8 cellular contexts compared by ENCODE assay signal in the genomic region with DNA sequence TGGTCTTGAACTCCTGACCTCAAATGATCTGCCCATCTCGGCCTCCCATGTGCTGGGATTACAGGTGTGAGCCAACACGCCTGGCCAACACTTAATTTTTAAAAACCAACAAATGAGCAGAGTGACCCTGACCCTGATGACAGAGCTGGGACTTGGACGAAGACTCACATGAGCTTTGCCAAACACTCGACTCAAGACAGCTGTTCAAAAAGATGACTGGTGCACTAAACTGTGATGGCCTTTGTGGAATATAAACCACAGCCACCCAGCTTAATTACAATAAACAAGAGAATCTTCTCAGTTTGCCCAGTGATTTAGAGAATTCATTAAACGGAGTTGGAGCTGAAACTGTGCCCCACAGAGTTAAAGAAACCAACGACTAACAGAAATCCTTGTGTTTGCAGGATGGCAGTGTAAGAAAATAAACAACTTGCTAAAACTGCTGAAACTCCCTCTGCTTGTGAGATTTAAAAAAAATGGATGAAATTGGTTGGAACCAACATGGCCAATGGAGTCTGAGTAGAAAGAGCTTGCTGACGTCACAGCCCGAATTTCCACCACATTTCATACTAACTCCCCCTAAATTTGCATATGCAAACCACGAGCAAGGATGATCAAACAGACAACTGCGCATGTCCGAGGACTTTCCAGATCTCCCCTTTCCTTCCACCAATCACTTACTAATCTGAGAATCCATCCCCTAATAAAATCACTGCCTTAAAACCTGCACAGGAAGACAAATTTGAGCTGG.
DNase-seq lines count a peak whose midpoint lies in the region; ATAC-seq and TF ChIP-seq lines count a peak whose summit lies in the region.
"Not testable (repeated sequence)": the region's sequence is repeated elsewhere in the genome, so short reads cannot be mapped to it uniquely, and the experiment has no call there.

No MANE protein-coding gene starts in this region.

- H3K9me3 ChIP-seq in IMR-90 (ENCODE audit: control insufficient read depth, insufficient read depth, low read length); right cardiac atrium (ENCODE audit: control insufficient read depth, low read length): not testable (repeated sequence)

- TF ChIP-seq CTCF in IMR-90 (conservative IDR thresholded peaks at IDR 0.05; ENCODE audit: low read depth, low read length); WTC11 (IDR thresholded peaks at IDR 0.05): not testable (repeated sequence)

- H2BK5ac ChIP-seq in IMR-90 (ENCODE audit: low read depth, low read length, poor library complexity, severe bottlenecking) = not testable (repeated sequence)

- H2BK15ac ChIP-seq in IMR-90 (ENCODE audit: low read depth, low read length) = not testable (repeated sequence)

- H3K36me3 ChIP-seq in IMR-90 (ENCODE audit: control insufficient read depth, insufficient read depth, low read length) = not testable (repeated sequence)

- H3K23ac ChIP-seq in IMR-90 (ENCODE audit: low read depth, low read length) = not testable (repeated sequence)

- DNase-seq in Ammon's horn (ENCODE audit: low spot score) (peak; percentile 29), NCI-H526 treated with DMSO at 0.1 percent for 48 hours (lab: John Stamatoyannopoulos, UW) (peak; percentile 7), fibroblast of peridontal ligament (ENCODE audit: extremely low read depth) (peak; percentile 35), right cardiac atrium (peak; percentile 11 to 52 (median 49)), midbrain (lab: John Stamatoyannopoulos, UW) (peak; percentile 3)
- DNase-seq in IMR-90; WTC11 (ENCODE audit: low spot score); sciatic nerve (ENCODE audit: low spot score): not testable (repeated sequence)

- H3K4me3 ChIP-seq in IMR-90 (ENCODE audit: insufficient read depth, low read depth, low read length); right cardiac atrium (ENCODE audit: low read length): not testable (repeated sequence)

- TF ChIP-seq POLR2A in IMR-90 (IDR thresholded peaks at IDR 0.05; ENCODE audit: low read depth, low read length) = not testable (repeated sequence)

- not testable (repeated sequence) for H4K8ac ChIP-seq in IMR-90 (ENCODE audit: low read depth in 2 of 2, low read length in 2 of 2)

- not testable (repeated sequence) for H4K5ac ChIP-seq in IMR-90 (ENCODE audit: low read depth, low read length)

- POLR2A ChIA-PET in IMR-90 (lab: Charles Lee; ENCODE audit: unreplicated experiment); WTC11 (lab: Charles Lee): not testable (repeated sequence)

- not testable (repeated sequence) for H2AFZ ChIP-seq in IMR-90 (replicated peaks; ENCODE audit: low read length, poor library complexity)

- H2BK120ac ChIP-seq in IMR-90 (ENCODE audit: low read depth, low read length) = not testable (repeated sequence)

- peaks cover 22% of the 10 kb centered on the region for H3K9me3 Mint-ChIP-seq in WTC11

- not testable (repeated sequence) for H3K4ac ChIP-seq in IMR-90 (ENCODE audit: low read depth, low read length)

- H3K27me3 Mint-ChIP-seq in WTC11 (ENCODE audit: low read depth) = not testable (repeated sequence)

- H2BK20ac ChIP-seq in IMR-90 (ENCODE audit: low read depth, low read length) = not testable (repeated sequence)

- H3K56ac ChIP-seq in IMR-90 (ENCODE audit: extremely low read depth, insufficient read depth, low read length) = not testable (repeated sequence)

- not testable (repeated sequence) for H3K27me3 ChIP-seq in IMR-90 (ENCODE audit: control insufficient read depth, insufficient read depth, low read length); right cardiac atrium (ENCODE audit: control insufficient read depth, insufficient read depth)

- dilution Hi-C loops in IMR-90 (cut with HindIII; ENCODE audit: low sequenced_read_pairs, unreplicated experiment) = not testable (repeated sequence)

- not testable (repeated sequence) for BruUV-seq in IMR-90 (replicated peaks; lab: Mats Ljungman, UMichigan)

- not testable (repeated sequence) for H3K79me1 ChIP-seq in IMR-90 (ENCODE audit: low read depth in 1 of 2, low read length in 2 of 2)

- not testable (repeated sequence) for H2AK9ac ChIP-seq in IMR-90 (replicated peaks; ENCODE audit: low read depth, low read length, poor library complexity)

- in situ Hi-C loops in IMR-90 (cut with MboI; ENCODE audit: low sequenced_read_pairs) = not testable (repeated sequence)

- H3K27ac ChIP-seq in IMR-90 (ENCODE audit: insufficient read depth, low read length); right cardiac atrium (ENCODE audit: low read length): not testable (repeated sequence)

- H4K91ac ChIP-seq in IMR-90 (ENCODE audit: insufficient read depth, low read depth, low read length) = not testable (repeated sequence)

- not testable (repeated sequence) for H3K4me2 ChIP-seq in IMR-90 (ENCODE audit: low read depth, low read length)

- H3K4me3 Mint-ChIP-seq in WTC11 = not testable (repeated sequence)

- not testable (repeated sequence) for H3K18ac ChIP-seq in IMR-90 (ENCODE audit: low read depth, low read length)

- peaks cover 26% of the 10 kb centered on the region for H3K36me3 Mint-ChIP-seq in WTC11

- CTCF ChIA-PET in IMR-90 (lab: Yijun Ruan, JAX); WTC11 (lab: Charles Lee): not testable (repeated sequence)

- H2AK5ac ChIP-seq in IMR-90 (ENCODE audit: low read depth, low read length) = not testable (repeated sequence)

- not testable (repeated sequence) for TF ChIP-seq RAD21 in IMR-90 (IDR thresholded peaks at IDR 0.05; ENCODE audit: low read length)

- peaks cover 37% of the 10 kb centered on the region for H3K4me1 Mint-ChIP-seq in WTC11

- not testable (repeated sequence) for H4K20me1 ChIP-seq in IMR-90 (ENCODE audit: insufficient read depth, low read length)

- not testable (repeated sequence) for H3K4me1 ChIP-seq in IMR-90 (ENCODE audit: control insufficient read depth, insufficient read depth, low read length); right cardiac atrium (ENCODE audit: control insufficient read depth, insufficient read depth, low read length)

- H3K14ac ChIP-seq in IMR-90 (replicated peaks; ENCODE audit: low read depth, low read length) = not testable (repeated sequence)

- not testable (repeated sequence) for H3K9me1 ChIP-seq in IMR-90 (ENCODE audit: insufficient read depth, low read length)

- ATAC-seq in IMR-90 (ENCODE audit: low read depth) (peak; percentile 59), right cardiac atrium (peak; percentile 21 to 68), sciatic nerve (peak; percentile 48)
- ATAC-seq in WTC11 = not testable (repeated sequence)

- H3K9ac ChIP-seq in IMR-90 (ENCODE audit: low read depth, low read length) = not testable (repeated sequence)

- WGBS in IMR-90 (ENCODE audit: extremely low coverage in 2 of 2, insufficient read length in 1 of 2), 2 experiments = 83% methylated on average over 1 of the region's 11 CpGs; no CpG with 5 or more reads in 1 of the 2 experiments
- WGBS in right cardiac atrium = 57% methylated on average over 11 of the region's 11 CpGs

- peak overlapping the region; percentile 72 for H3K27ac Mint-ChIP-seq in WTC11

- intact Hi-C loops in IMR-90 (cut with micrococcal nuclease); right cardiac atrium (cut with DNase I); sciatic nerve (cut with DNase I): not testable (repeated sequence)
